In genomic region chr20:46192376-46192944, GRCh38 we compare ENCODE assay signal across 13 cellular contexts.
"Had no signal": no experiment of that assay in that cellular context is flagged by ENCODE, and none has a peak within 500 bp of the region (broad histone marks: within the 10 kb centered on the region; RNA-seq: fewer than 3 reads in every experiment).

No MANE protein-coding gene starts in this region.

- H3K4me3 Mint-ChIP-seq: nephron; stimulated activated naive CD8-positive, alpha-beta T cell treated with anti-CD3 and anti-CD28 coated beads, Interleukin-15, amount 100 ng/mL, for 72 hours had no signal

- H3K36me3 ChIP-seq: gastroesophageal sphincter, thoracic aorta had no signal

- H3K9me3 Mint-ChIP-seq: nephron; stimulated activated naive CD8-positive, alpha-beta T cell treated with anti-CD3 and anti-CD28 coated beads, Interleukin-15, amount 100 ng/mL, for 72 hours had no signal

- H3K4me3 ChIP-seq: coronary artery, gastroesophageal sphincter, thoracic aorta had no signal

- DNase-seq: activated CD4-positive, alpha-beta T cell treated with anti-CD3 and anti-CD28 coated beads, Interleukin-2, amount 50 U/mL, for 1 hour; activated CD4-positive, CD25-positive, alpha-beta regulatory T cell; activated naive CD4-positive, alpha-beta T cell treated with anti-CD3 and anti-CD28 coated beads, Interleukin-2, amount 50 U/mL, for 16 hours; activated T-cell treated with anti-CD3 and anti-CD28 coated beads, Interleukin-2, amount 50 U/mL, for 1 hour; central memory CD4-positive, alpha-beta T cell; effector CD4-positive, alpha-beta T cell; mesendoderm; stimulated activated CD4-positive, alpha-beta T cell treated with anti-CD3 and anti-CD28 coated beads, Interleukin-4, amount 100 ng/mL, for 4 hours; stimulated activated naive CD8-positive, alpha-beta T cell treated with anti-CD3 and anti-CD28 coated beads, Interleukin-15, amount 100 ng/mL, for 72 hours had no signal

- H3K27ac ChIP-seq: coronary artery, gastroesophageal sphincter, thoracic aorta had no signal

- ATAC-seq: gastroesophageal sphincter; stimulated activated naive CD8-positive, alpha-beta T cell treated with anti-CD3 and anti-CD28 coated beads, Interleukin-15, amount 100 ng/mL, for 72 hours had no signal

- H3K9me3 ChIP-seq: thoracic aorta had no signal

- H3K4me1 ChIP-seq: gastroesophageal sphincter had no signal

- H3K4me1 Mint-ChIP-seq: stimulated activated naive CD8-positive, alpha-beta T cell treated with anti-CD3 and anti-CD28 coated beads, Interleukin-15, amount 100 ng/mL, for 72 hours had no signal
